In genomic region chr11:107722671-107723070, GRCh38 we compare ENCODE assay signal across 22 cellular contexts. TPM values are rescaled to one million over a fixed set of nuclear protein-coding genes. Genes with fewer than 3 reads are reported as not detected.
DNase-seq lines count a peak whose midpoint lies in the region; ATAC-seq, FAIRE-seq and TF ChIP-seq lines count a peak whose summit lies in the region.
"Had no signal": no experiment of that assay in that cellular context is flagged by ENCODE, and none has a peak within 500 bp of the region (broad histone marks: within the 10 kb centered on the region; RNA-seq: fewer than 3 reads in every experiment).

No MANE protein-coding gene starts in this region.

- H3K36me3 ChIP-seq in psoas muscle (ENCODE audit: insufficient read depth in 1 of 2, low read depth in 1 of 2) = no peaks in the 10 kb centered on the region
- H3K36me3 ChIP-seq: BLaER1 had no signal

- peaks cover 39% of the 10 kb centered on the region for H3K4me1 ChIP-seq in psoas muscle
- H3K4me1 ChIP-seq: BLaER1 had no signal

- no peak for TF ChIP-seq CTCF in psoas muscle (IDR thresholded peaks at IDR 0.05)

- peak; percentile 14 for FAIRE-seq in colon (lab: Jason Lieb, UNC)
- FAIRE-seq: GM12878, H1, HTR-8/SVneo had no signal

- intact Hi-C loops in psoas muscle (cut with DNase I) = no loop called here

- peak; percentile 56 to 71 (median 69) for ATAC-seq in psoas muscle
- ATAC-seq in GM21423 (IDR thresholded peaks at IDR 0.05; ENCODE audit: unreplicated experiment) = no peak
- ATAC-seq: GM12878 had no signal

- POLR2A ChIA-PET in HEK293T (lab: Yijun Ruan, JAX) = interaction anchor here (1.0 kb wide), 1 partner anchor 25 kb away, joined by 3 read pairs; no protein-coding TSS in a partner anchor

- no peaks in the 10 kb centered on the region for H3K9me3 ChIP-seq in psoas muscle
- H3K9me3 ChIP-seq: BLaER1 had no signal

- CTCF ChIA-PET in HEK293T (lab: Yijun Ruan, JAX) = interaction anchor here (0.6 kb wide), 1 partner anchor 106 kb away, joined by 4 read pairs; no protein-coding TSS in a partner anchor

- peak overlapping the region; percentile 26 for H3K4me3 ChIP-seq in psoas muscle
- H3K4me3 ChIP-seq: BLaER1, GM12878 had no signal

- H3K27ac ChIP-seq in psoas muscle = peak overlapping the region; percentile 91
- H3K27ac ChIP-seq: BLaER1 had no signal

- DNase-seq in LHCN-M2 (ENCODE audit: low read depth) = peak; percentile 59
- peak; percentile 82 for DNase-seq in NCI-H2171 treated with DMSO at 0.1 percent for 48 hours (lab: John Stamatoyannopoulos, UW)
- no peak for DNase-seq in psoas muscle
- DNase-seq in activated gamma-delta T cell (lab: John Stamatoyannopoulos, UW) = no peak
- DNase-seq in SK-N-DZ (ENCODE audit: low spot score) = no peak
- no peak for DNase-seq in HEK293T (ENCODE audit: extremely low spot score)
- DNase-seq: 8988T; CD4-positive, alpha-beta memory T cell; DMS53; DND-41; EL; H9; IMR-90 had no signal

- H3K27me3 ChIP-seq in psoas muscle (ENCODE audit: insufficient read depth in 3 of 3, low read length in 2 of 3) = no peaks in the 10 kb centered on the region
- H3K27me3 ChIP-seq: BLaER1 had no signal

TF ChIP-seq in HEK293T, 16 proteins besides CTCF, POLR2A, EP300 and RAD21:
- TF ChIP-seq BHLHE40 (IDR thresholded peaks at IDR 0.05; ENCODE audit: borderline replicate concordance) = no peak
- no peak for TF ChIP-seq FOXA1 (IDR thresholded peaks at IDR 0.05)
- TF ChIP-seq SUZ12 (IDR thresholded peaks at IDR 0.05) = no peak
- no peak for TF ChIP-seq NFRKB (IDR thresholded peaks at IDR 0.05)
- TF ChIP-seq FOXM1 (IDR thresholded peaks at IDR 0.05; ENCODE audit: borderline replicate concordance) = no peak
- no peak for TF ChIP-seq ELF4 (IDR thresholded peaks at IDR 0.05)
- no peak for TF ChIP-seq ZNF384 (IDR thresholded peaks at IDR 0.05)
- TF ChIP-seq SP1 (IDR thresholded peaks at IDR 0.05) = no peak
- no peak for TF ChIP-seq LEF1 (IDR thresholded peaks at IDR 0.05; ENCODE audit: borderline replicate concordance)
- no peak for TF ChIP-seq L3MBTL2 (conservative IDR thresholded peaks at IDR 0.05)
- TF ChIP-seq CTBP1 (IDR thresholded peaks at IDR 0.05; ENCODE audit: borderline replicate concordance) = no peak
- no peak for TF ChIP-seq PKNOX1 (IDR thresholded peaks at IDR 0.05)
- TF ChIP-seq HDGF (IDR thresholded peaks at IDR 0.05; ENCODE audit: borderline replicate concordance) = no peak
- no peak for TF ChIP-seq TARDBP (IDR thresholded peaks at IDR 0.05)
- no peak for TF ChIP-seq ARNT (IDR thresholded peaks at IDR 0.05)
- no peak for TF ChIP-seq FOXK2 (IDR thresholded peaks at IDR 0.05)

RNA-seq across cellular contexts. Expression of gene SLN, which starts 10.8 kb away (rescaled TPM):
- total RNA-seq in LHCN-M2 (2014; rRNA removed) (not detected in 2 replicates), psoas muscle (1,000 to 10,000 TPM; 1,477 to 8,637 (median 4,141) TPM)
- not detected for polyA plus RNA-seq in LHCN-M2 (2012)
- polyA plus RNA-seq in psoas muscle = 1,000 to 10,000 TPM in 2 of 3 donors, 100 to 1,000 TPM in 1; 475 to 3,094 (median 2,485) TPM
- not detected in 2 replicates for polyA plus RNA-seq in SK-N-DZ (2014; cell fraction: cytosol; rRNA removed)
- polyA plus RNA-seq in SK-N-DZ (2014; cell fraction: nucleus; rRNA removed) = not detected in 2 replicates
- total RNA-seq: CD4-positive, alpha-beta memory T cell; G401; GM12878; H1; H9; IMR-90 had no signal
- polyA plus RNA-seq: AG04450; CD14-positive monocyte; CD4-positive, alpha-beta memory T cell; H1; IMR-90 had no signal

Comparison
In these comparisons a context has a peak if more than half of its experiments do, and no peak if none do; other contexts are left out.
1. DNase-seq: peak in LHCN-M2 (single experiment) and NCI-H2171 treated with DMSO at 0.1 percent for 48 hours (single experiment); none in psoas muscle (0 of 2), activated gamma-delta T cell (single experiment), SK-N-DZ (single experiment) and HEK293T (single experiment).
2. RNA of gene SLN, which starts 10.8 kb away (total RNA-seq): 1,477 to 8,637 TPM in psoas muscle; not detected in LHCN-M2; every median in the first group is over 1,000 times any median in the second.